In genomic region chr11:2310073-2310785, GRCh38 we compare ENCODE assay signal across 1 cellular context.
TF ChIP-seq lines count a peak whose summit lies in the region.

No MANE protein-coding gene starts in this region.

TF ChIP-seq in HepG2, 621 proteins besides CTCF, POLR2A, EP300 and RAD21:
- TF ChIP-seq ZNF790 (CRISPR knock-in tag; IDR thresholded peaks at IDR 0.05; ENCODE audit: borderline replicate concordance) (no peak), TCF12 (IDR thresholded peaks at IDR 0.05) (no peak), TCF12 (CRISPR knock-in tag; IDR thresholded peaks at IDR 0.05) (no peak), CHD4 (IDR thresholded peaks at IDR 0.05; ENCODE audit: borderline replicate concordance, low read length) (no peak), ZNF292 (CRISPR knock-in tag; IDR thresholded peaks at IDR 0.05; ENCODE audit: borderline replicate concordance, low read depth) (no peak)
- TF ChIP-seq, protein P1, sequence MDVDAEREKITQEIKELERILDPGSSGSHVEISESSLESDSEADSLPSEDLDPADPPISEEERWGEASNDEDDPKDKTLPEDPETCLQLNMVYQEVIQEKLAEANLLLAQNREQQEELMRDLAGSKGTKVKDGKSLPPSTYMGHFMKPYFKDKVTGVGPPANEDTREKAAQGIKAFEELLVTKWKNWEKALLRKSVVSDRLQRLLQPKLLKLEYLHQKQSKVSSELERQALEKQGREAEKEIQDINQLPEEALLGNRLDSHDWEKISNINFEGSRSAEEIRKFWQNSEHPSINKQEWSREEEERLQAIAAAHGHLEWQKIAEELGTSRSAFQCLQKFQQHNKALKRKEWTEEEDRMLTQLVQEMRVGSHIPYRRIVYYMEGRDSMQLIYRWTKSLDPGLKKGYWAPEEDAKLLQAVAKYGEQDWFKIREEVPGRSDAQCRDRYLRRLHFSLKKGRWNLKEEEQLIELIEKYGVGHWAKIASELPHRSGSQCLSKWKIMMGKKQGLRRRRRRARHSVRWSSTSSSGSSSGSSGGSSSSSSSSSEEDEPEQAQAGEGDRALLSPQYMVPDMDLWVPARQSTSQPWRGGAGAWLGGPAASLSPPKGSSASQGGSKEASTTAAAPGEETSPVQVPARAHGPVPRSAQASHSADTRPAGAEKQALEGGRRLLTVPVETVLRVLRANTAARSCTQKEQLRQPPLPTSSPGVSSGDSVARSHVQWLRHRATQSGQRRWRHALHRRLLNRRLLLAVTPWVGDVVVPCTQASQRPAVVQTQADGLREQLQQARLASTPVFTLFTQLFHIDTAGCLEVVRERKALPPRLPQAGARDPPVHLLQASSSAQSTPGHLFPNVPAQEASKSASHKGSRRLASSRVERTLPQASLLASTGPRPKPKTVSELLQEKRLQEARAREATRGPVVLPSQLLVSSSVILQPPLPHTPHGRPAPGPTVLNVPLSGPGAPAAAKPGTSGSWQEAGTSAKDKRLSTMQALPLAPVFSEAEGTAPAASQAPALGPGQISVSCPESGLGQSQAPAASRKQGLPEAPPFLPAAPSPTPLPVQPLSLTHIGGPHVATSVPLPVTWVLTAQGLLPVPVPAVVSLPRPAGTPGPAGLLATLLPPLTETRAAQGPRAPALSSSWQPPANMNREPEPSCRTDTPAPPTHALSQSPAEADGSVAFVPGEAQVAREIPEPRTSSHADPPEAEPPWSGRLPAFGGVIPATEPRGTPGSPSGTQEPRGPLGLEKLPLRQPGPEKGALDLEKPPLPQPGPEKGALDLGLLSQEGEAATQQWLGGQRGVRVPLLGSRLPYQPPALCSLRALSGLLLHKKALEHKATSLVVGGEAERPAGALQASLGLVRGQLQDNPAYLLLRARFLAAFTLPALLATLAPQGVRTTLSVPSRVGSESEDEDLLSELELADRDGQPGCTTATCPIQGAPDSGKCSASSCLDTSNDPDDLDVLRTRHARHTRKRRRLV (CRISPR knock-in tag; IDR thresholded peaks at IDR 0.05): no peak
